12 cellular contexts compared by ENCODE assay signal in the genomic region with DNA sequence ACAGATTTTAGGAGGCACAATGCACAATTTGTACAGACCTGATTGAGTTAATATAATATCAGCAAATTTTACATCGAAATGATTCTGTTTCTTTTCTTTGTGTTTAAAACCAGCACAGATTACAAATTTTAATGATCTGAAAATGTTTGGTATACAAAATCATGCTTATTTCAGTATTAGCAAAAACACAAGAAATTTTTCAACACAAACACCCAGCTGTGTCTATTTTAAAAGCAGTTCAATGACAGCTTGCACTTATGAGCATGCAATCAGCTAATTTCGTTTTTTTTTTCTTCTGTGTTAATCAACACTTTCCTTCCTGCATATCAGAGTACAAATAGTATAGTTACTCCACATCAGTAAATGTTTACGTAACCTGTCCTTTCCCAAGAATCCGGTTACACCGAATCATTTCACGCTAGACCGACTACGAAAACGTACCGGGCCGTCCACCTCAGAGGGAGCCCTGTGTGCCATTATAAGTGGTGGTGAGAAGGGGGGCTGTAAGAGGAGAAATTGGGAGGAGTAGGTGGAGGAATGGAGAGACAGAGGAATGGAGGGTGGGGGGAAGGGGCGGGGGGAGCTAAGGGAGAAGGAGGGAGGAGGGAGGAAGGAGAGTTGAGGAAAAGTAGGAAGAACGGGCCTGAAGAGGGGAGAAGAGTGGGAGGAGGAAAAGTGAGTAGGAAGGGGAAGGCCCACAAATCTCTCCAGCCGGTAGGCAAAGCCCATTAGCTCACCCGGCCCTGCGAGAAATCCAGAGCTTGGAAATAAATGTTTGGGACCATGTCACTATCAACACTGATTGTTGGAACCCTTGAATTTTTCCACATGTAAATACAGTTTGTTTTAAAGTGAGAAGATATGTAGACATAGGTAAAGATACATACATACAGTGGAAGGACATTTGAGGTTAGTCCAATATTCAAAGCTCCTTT. TPM values are rescaled to one million over a fixed set of nuclear protein-coding genes. Genes with fewer than 3 reads are reported as not detected.
DNase-seq lines count a peak whose midpoint lies in the region; FAIRE-seq and TF ChIP-seq lines count a peak whose summit lies in the region.
"Had no signal": no experiment of that assay in that cellular context is flagged by ENCODE, and none has a peak within 500 bp of the region (broad histone marks: within the 10 kb centered on the region; RNA-seq: fewer than 3 reads in every experiment).

No MANE protein-coding gene starts in this region.

- no peak overlapping the region for H3K27ac ChIP-seq in H9 (ENCODE audit: insufficient read length, low read depth, low read length)
- H3K27ac ChIP-seq: KMS-11 had no signal

- H3K36me3 Mint-ChIP-seq in H9 (ENCODE audit: insufficient read depth in 1 of 3, low read depth in 3 of 3), result no peaks in the 10 kb centered on the region
- no peaks in the 10 kb centered on the region for H3K36me3 Mint-ChIP-seq in progenitor cell of endocrine pancreas (ENCODE audit: insufficient read depth)

- H4K20me1 ChIP-seq in H9 (ENCODE audit: control insufficient read depth, insufficient read depth, insufficient read length), result no peaks in the 10 kb centered on the region

- H3K4me2 ChIP-seq in H9 (ENCODE audit: insufficient read depth, insufficient read length, low read length), result peak overlapping the region; percentile 43
- H3K4me2 ChIP-seq: KMS-11 had no signal

- FAIRE-seq in urothelium cell line (lab: Jason Lieb, UNC), result no peak

- no peaks in the 10 kb centered on the region for H3K9me3 ChIP-seq in H9 (ENCODE audit: control insufficient read depth, low read depth, low read length)

- H3T11ph ChIP-seq in H9 (ENCODE audit: low read length), result no peak overlapping the region

- no peaks in the 10 kb centered on the region for H3K79me2 ChIP-seq in H9 (ENCODE audit: insufficient read depth, low read length)

- H2BK20ac ChIP-seq in H9 (ENCODE audit: low read depth, low read length, poor library complexity, severe bottlenecking), result no peak overlapping the region

- TF ChIP-seq CTCF in H9 (conservative IDR thresholded peaks at IDR 0.05) (no peak), progenitor cell of endocrine pancreas (IDR thresholded peaks at IDR 0.05; ENCODE audit: unreplicated experiment) (no peak)

- no peak overlapping the region for H4K5ac ChIP-seq in H9 (ENCODE audit: insufficient read length, low read depth, low read length)

- no peak overlapping the region for H3K18ac ChIP-seq in H9 (ENCODE audit: insufficient read length, low read depth, low read length)

- no peak overlapping the region for H4K91ac ChIP-seq in H9 (ENCODE audit: insufficient read length, low read depth, low read length)

- H3K23ac ChIP-seq in H9 (ENCODE audit: insufficient read length, low read depth, low read length), result no peak overlapping the region

- no peak overlapping the region for H2BK5ac ChIP-seq in H9 (ENCODE audit: insufficient read length, low read length)

- H3K4ac ChIP-seq in H9 (ENCODE audit: low read depth, low read length), result no peak overlapping the region

- H3K27ac Mint-ChIP-seq in H9 (no peak overlapping the region), progenitor cell of endocrine pancreas (peak overlapping the region; percentile 80)

- no peaks in the 10 kb centered on the region for H3K79me1 ChIP-seq in H9 (ENCODE audit: insufficient read depth, low read depth, low read length, poor library complexity, severe bottlenecking)

- H3K4me3 Mint-ChIP-seq in H9 (peak overlapping the region in 1 of 2 experiments; percentile 59; a peak in 2 of 5 replicates), progenitor cell of endocrine pancreas (ENCODE audit: low read depth) (peak overlapping the region; percentile 26)
- H3K4me3 Mint-ChIP-seq: central memory CD8-positive, alpha-beta T cell had no signal

- H4K8ac ChIP-seq in H9 (replicated peaks; ENCODE audit: insufficient read length, low read depth, low read length), result no peak overlapping the region

- no peak overlapping the region for H2BK12ac ChIP-seq in H9 (ENCODE audit: insufficient read length, low read depth, low read length)

- H3K4me1 Mint-ChIP-seq in H9 (peaks cover 21 to 55% of the 10 kb centered on the region in 2 experiments), progenitor cell of endocrine pancreas (ENCODE audit: low read depth) (peaks cover 20% of the 10 kb centered on the region)
- H3K4me1 Mint-ChIP-seq: central memory CD8-positive, alpha-beta T cell had no signal

- peaks cover 3 to 4% of the 10 kb centered on the region in 2 experiments for H3K9me3 Mint-ChIP-seq in H9
- H3K9me3 Mint-ChIP-seq in progenitor cell of endocrine pancreas (ENCODE audit: low read depth), result no peaks in the 10 kb centered on the region

- no peak overlapping the region for H2AFZ ChIP-seq in H9 (ENCODE audit: low read length)

- H3K56ac ChIP-seq in H9 (ENCODE audit: insufficient read length, low read depth, low read length), result no peak overlapping the region

- DNase-seq in H9, result peak; percentile 78
- DNase-seq in NCI-H2029 (lab: John Stamatoyannopoulos, UW), result peak; percentile 72
- peak; percentile 26 for DNase-seq in SW480 (ENCODE audit: low spot score)
- no peak for DNase-seq in progenitor cell of endocrine pancreas (ENCODE audit: low spot score, unreplicated experiment)
- DNase-seq in urothelium cell line (ENCODE audit: low spot score), result no peak
- no peak for DNase-seq in ACHN
- DNase-seq in stimulated activated CD4-positive, alpha-beta T cell treated with anti-CD3 and anti-CD28 coated beads, Interleukin-2, amount 100 ng/mL, for 24 hours, result no peak
- DNase-seq: activated gamma-delta T cell, SW 1271 had no signal

- peaks cover 75% of the 10 kb centered on the region for H3K27me3 ChIP-seq in H9 (ENCODE audit: insufficient read depth, low read length)

- H2BK15ac ChIP-seq in H9 (ENCODE audit: low read depth, low read length), result no peak overlapping the region

- H3K4me1 ChIP-seq in H9 (ENCODE audit: insufficient read depth, low read length), result no peaks in the 10 kb centered on the region

- no peak overlapping the region for H3K14ac ChIP-seq in H9 (ENCODE audit: insufficient read depth, low read length)

- peaks cover 10% of the 10 kb centered on the region for H3K23me2 ChIP-seq in H9 (ENCODE audit: insufficient read length, low read depth, low read length, poor library complexity, severe bottlenecking)

- H2AK5ac ChIP-seq in H9 (ENCODE audit: insufficient read length, low read length), result no peak overlapping the region

- WGBS in H9 (ENCODE audit: extremely low coverage, insufficient read length, low lambda C conversion rate), result no CpG with 5 or more reads among the region's 16 CpGs

- H3K27me3 Mint-ChIP-seq in H9 (ENCODE audit: low read depth) (peaks cover 96% of the 10 kb centered on the region), progenitor cell of endocrine pancreas (peaks cover 87% of the 10 kb centered on the region)

- no peak overlapping the region for H3K9ac ChIP-seq in H9 (ENCODE audit: extremely low read depth, insufficient read length, low read length)
- H3K9ac ChIP-seq: KMS-11 had no signal

- in situ Hi-C loops in ACHN (cut with HindIII; ENCODE audit: low pct_ligation_motif_present, low pct_unique_long_range_greater_than_20kb, low sequenced_read_pairs), result no loop called here

- no peak overlapping the region for H2BK120ac ChIP-seq in H9 (ENCODE audit: low read depth, low read length, poor library complexity, severe bottlenecking)

RNA-seq across cellular contexts. Expression of gene FOXG1, which starts 2.4 kb away (rescaled TPM):
- 0.07 and 0.11 TPM in 2 replicates for total RNA-seq in H9 (2021)
- total RNA-seq in progenitor cell of endocrine pancreas, result 1.2 and 1.4 TPM in 2 replicates
- total RNA-seq: fibroblast of lung had no signal

Comparison
In these comparisons a context has a peak if more than half of its experiments do, and no peak if none do; other contexts are left out.
1. DNase-seq: peak in H9 (single experiment), NCI-H2029 (single experiment) and SW480 (single experiment); none in progenitor cell of endocrine pancreas (single experiment), urothelium cell line (single experiment), ACHN (single experiment) and stimulated activated CD4-positive, alpha-beta T cell treated with anti-CD3 and anti-CD28 coated beads, Interleukin-2, amount 100 ng/mL, for 24 hours (0 of 2).